19 cellular contexts compared by ENCODE assay signal in the genomic region with DNA sequence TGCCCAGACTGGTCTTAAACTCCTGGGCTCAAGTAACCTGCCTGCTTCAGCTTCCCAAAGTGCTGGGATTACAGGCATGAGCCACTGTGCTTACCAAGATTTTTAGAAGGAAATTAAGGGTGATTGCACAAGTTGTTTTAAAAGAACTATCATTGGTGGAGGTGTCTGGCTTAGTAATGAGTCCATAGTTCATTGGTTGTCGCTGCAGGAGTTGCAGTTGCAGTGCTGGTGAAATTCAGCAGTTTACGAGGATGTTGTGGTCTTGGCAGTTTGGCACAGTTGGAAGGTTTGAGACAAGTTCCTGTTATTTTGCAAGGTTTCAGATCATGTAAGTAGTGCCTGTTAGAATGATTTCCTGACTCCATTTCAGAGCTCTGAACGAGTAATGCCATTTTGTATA. TPM values are rescaled to one million over a fixed set of nuclear protein-coding genes. Genes with fewer than 3 reads are reported as not detected.
DNase-seq lines count a peak whose midpoint lies in the region; ATAC-seq and TF ChIP-seq lines count a peak whose summit lies in the region.
"Had no signal": no experiment of that assay in that cellular context is flagged by ENCODE, and none has a peak within 500 bp of the region (broad histone marks: within the 10 kb centered on the region; RNA-seq: fewer than 3 reads in every experiment).

No MANE protein-coding gene starts in this region.

- H3K4me1 Mint-ChIP-seq in Calu3 (ENCODE audit: low read depth, unreplicated experiment) = no peaks in the 10 kb centered on the region
- H3K4me1 Mint-ChIP-seq: B cell, brain, GM23338 had no signal

- peak overlapping the region in 10 of 11 experiments; percentile 52 to 81 (median 69); a peak in 19 of 22 replicates for H3K9ac ChIP-seq in BLaER1 treated with 17β-estradiol and CSF1 and Interleukin-3, amounts not matched to agents 10 nM and 100 nM

- no peaks in the 10 kb centered on the region for H4K20me1 ChIP-seq in BLaER1 treated with 17β-estradiol and CSF1 and Interleukin-3, amounts not matched to agents 10 nM and 100 nM

- H3K27ac ChIP-seq in BLaER1 treated with 17β-estradiol and CSF1 and Interleukin-3, amounts not matched to agents 10 nM and 100 nM = peak overlapping the region; percentile 67 to 96 (median 91); a peak in 21 of 22 replicates
- no peak overlapping the region for H3K27ac ChIP-seq in gastroesophageal sphincter
- H3K27ac ChIP-seq: left lung, sigmoid colon had no signal

- H3K4me2 ChIP-seq in BLaER1 treated with 17β-estradiol and CSF1 and Interleukin-3, amounts not matched to agents 10 nM and 100 nM = peak overlapping the region; percentile 45 to 81 (median 65)
- H3K4me2 ChIP-seq: GM23338 had no signal

- H3K4me1 ChIP-seq in BLaER1 treated with 17β-estradiol and CSF1 and Interleukin-3, amounts not matched to agents 10 nM and 100 nM = peaks cover 36 to 92% (median 69%) of the 10 kb centered on the region in 10 experiments
- no peaks in the 10 kb centered on the region for H3K4me1 ChIP-seq in gastroesophageal sphincter
- H3K4me1 ChIP-seq: left lung, sigmoid colon had no signal

- H3K4me3 ChIP-seq in BLaER1 treated with 17β-estradiol and CSF1 and Interleukin-3, amounts not matched to agents 10 nM and 100 nM = peak overlapping the region in 5 of 10 experiments; percentile 2 to 27 (median 23); a peak in 4 of 20 replicates
- no peak overlapping the region for H3K4me3 ChIP-seq in gastroesophageal sphincter
- H3K4me3 ChIP-seq: GM23338, left lung, sigmoid colon had no signal

- 56 to 71% methylated on average over 1 to 2 of the region's 3 CpGs for whole genome bisulfite sequencing in gastroesophageal sphincter (ENCODE audit: low coverage in 1 of 2), 2 donors

- peaks cover 0 to 49% (median 27%) of the 10 kb centered on the region in 11 experiments; a peak in 17 of 22 replicates for H3K9me3 ChIP-seq in BLaER1 treated with 17β-estradiol and CSF1 and Interleukin-3, amounts not matched to agents 10 nM and 100 nM (replicated peaks in 1 of 11)
- no peaks in the 10 kb centered on the region for H3K9me3 ChIP-seq in gastroesophageal sphincter
- H3K9me3 ChIP-seq: left lung, sigmoid colon had no signal

- no peak for TF ChIP-seq EP300 in gastroesophageal sphincter (IDR thresholded peaks at IDR 0.05)

- TF ChIP-seq CTCF in gastroesophageal sphincter (IDR thresholded peaks at IDR 0.05) (no peak), omental fat pad (IDR thresholded peaks at IDR 0.05) (no peak), Calu3 (IDR thresholded peaks at IDR 0.05; ENCODE audit: unreplicated experiment) (no peak)

- DNase-seq in KBM-7 (peak; percentile 99), RPMI7951 (ENCODE audit: low read depth) (peak; percentile 70), NCI-H446 treated with DMSO at 0.1 percent for 48 hours (lab: John Stamatoyannopoulos, UW) (no peak), omental fat pad (ENCODE audit: low spot score) (no peak), Calu3 (no peak)
- DNase-seq in activated naive CD4-positive, alpha-beta T cell treated with Interleukin-2 at 50 U/mL for 16 hours = no peak
- DNase-seq: activated CD4-positive, alpha-beta T cell treated with anti-CD3 and anti-CD28 coated beads, Interleukin-2, amount 50 U/mL, for 1 hour; activated T-cell treated with anti-CD3 and anti-CD28 coated beads for 4 hours; left lung; NCI-H2029 treated with DMSO at 0.1 percent for 48 hours; NCI-H510A treated with DMSO at 0.1 percent for 48 hours; sigmoid colon; stimulated activated CD4-positive, alpha-beta T cell treated with anti-CD3 and anti-CD28 coated beads, Interleukin-2, amount 100 ng/mL, for 24 hours had no signal

- peaks cover 45% of the 10 kb centered on the region for H3K27me3 Mint-ChIP-seq in Calu3 (ENCODE audit: unreplicated experiment)
- H3K27me3 Mint-ChIP-seq: activated naive CD8-positive, alpha-beta T cell; B cell had no signal

- CTCF ChIA-PET in Calu3 (lab: Charles Lee) = no interaction called here

- H3K4me3 Mint-ChIP-seq in Calu3 (ENCODE audit: low read depth, unreplicated experiment) = no peak overlapping the region
- H3K4me3 Mint-ChIP-seq: activated naive CD8-positive, alpha-beta T cell; B cell; brain; GM23338 had no signal

- no peaks in the 10 kb centered on the region for H3K27me3 ChIP-seq in BLaER1 treated with 17β-estradiol and CSF1 and Interleukin-3, amounts not matched to agents 10 nM and 100 nM
- no peaks in the 10 kb centered on the region for H3K27me3 ChIP-seq in gastroesophageal sphincter
- H3K27me3 ChIP-seq: left lung, sigmoid colon had no signal

- BruUV-seq in Calu3 (replicated peaks; lab: Mats Ljungman, UMichigan) = no TSS peak

- H3K36me3 ChIP-seq in BLaER1 treated with 17β-estradiol and CSF1 and Interleukin-3, amounts not matched to agents 10 nM and 100 nM = peaks cover 0 to 3% (median 0%) of the 10 kb centered on the region in 11 experiments; a peak in 1 of 22 replicates
- no peaks in the 10 kb centered on the region for H3K36me3 ChIP-seq in gastroesophageal sphincter
- H3K36me3 ChIP-seq: left lung, sigmoid colon had no signal

- TF ChIP-seq POLR2A in gastroesophageal sphincter (IDR thresholded peaks at IDR 0.05) = no peak

- intact Hi-C loops in Calu3 (cut with micrococcal nuclease; ENCODE audit: unreplicated experiment) = no loop called here

- no peak overlapping the region for H3K27ac Mint-ChIP-seq in Calu3 (ENCODE audit: unreplicated experiment)
- H3K27ac Mint-ChIP-seq: activated naive CD8-positive, alpha-beta T cell; B cell; brain; GM23338 had no signal

- ATAC-seq in gastroesophageal sphincter (peak; percentile 66), omental fat pad (ENCODE audit: low FRiP score) (no peak)
- ATAC-seq: GM23338, left lung had no signal

- no peaks in the 10 kb centered on the region for H3K9me3 Mint-ChIP-seq in Calu3 (ENCODE audit: low read depth, unreplicated experiment)
- H3K9me3 Mint-ChIP-seq: GM23338 had no signal

- H3K36me3 Mint-ChIP-seq in Calu3 (ENCODE audit: insufficient read depth, unreplicated experiment) = no peaks in the 10 kb centered on the region
- H3K36me3 Mint-ChIP-seq: activated naive CD8-positive, alpha-beta T cell; brain had no signal

- in situ Hi-C loops in KBM-7 (cut with MboI; ENCODE audit: low pct_unique_long_range_greater_than_20kb, low sequenced_read_pairs) = no loop called here

RNA-seq across cellular contexts. Expression of a gene that starts 48.1 kb away (rescaled TPM):
- 0.49 TPM in 1 of 2 replicates, not detected in the other for total RNA-seq in RPMI7951 (2014; rRNA removed; shearing (Covaris generic))
- total RNA-seq in gastroesophageal sphincter (1 to 10 TPM in 2 of 4 donors, under 1 TPM in 1, not detected in 1; 0.62 to 2.0 (median 1.4) TPM), omental fat pad (1 to 10 TPM in 2 of 4 donors, under 1 TPM in 2; 0.74 to 2.3 (median 1.4) TPM), Calu3 (2022) (1.4 and 1.9 TPM in 2 replicates)

Comparison
In these comparisons a context has a peak if more than half of its experiments do, and no peak if none do; other contexts are left out.
1. H3K27ac ChIP-seq: peak in BLaER1 treated with 17β-estradiol and CSF1 and Interleukin-3, amounts not matched to agents 10 nM and 100 nM (11 of 11); none in gastroesophageal sphincter (0 of 4).
2. DNase-seq: peak in KBM-7 (single experiment) and RPMI7951 (single experiment); none in activated naive CD4-positive, alpha-beta T cell treated with Interleukin-2 at 50 U/mL for 16 hours (single experiment), NCI-H446 treated with DMSO at 0.1 percent for 48 hours (single experiment), omental fat pad (single experiment) and Calu3 (single experiment).